15 cellular contexts compared by ENCODE assay signal in the genomic region with DNA sequence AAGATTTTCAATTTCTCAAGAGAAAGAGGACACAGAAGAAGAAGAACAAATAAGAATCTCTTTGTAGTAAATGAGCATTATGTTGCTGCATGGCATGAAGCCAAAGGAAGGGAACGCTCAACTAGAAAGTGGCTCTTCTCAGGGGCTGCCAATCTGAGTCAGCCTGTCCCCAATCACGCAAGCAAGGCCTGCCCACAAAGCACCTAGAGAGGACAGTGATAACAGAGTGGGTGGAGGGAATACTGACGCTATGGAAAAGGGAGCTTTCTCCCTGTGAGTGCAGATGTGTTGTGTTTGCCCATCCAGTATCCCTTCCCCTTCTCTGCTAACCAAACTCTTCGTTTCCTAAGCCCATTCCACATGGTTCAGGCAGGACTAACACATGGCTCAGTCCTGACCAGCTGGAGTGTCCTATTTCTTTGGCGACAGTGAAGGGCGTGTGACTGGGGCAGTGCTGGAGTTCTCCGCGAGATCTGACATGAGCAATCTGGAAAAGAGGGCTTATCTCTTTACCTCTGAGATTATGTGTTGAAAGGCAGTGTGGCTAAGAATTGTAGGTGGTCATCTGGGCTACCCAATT. TPM values are rescaled to one million over a fixed set of nuclear protein-coding genes. Genes with fewer than 3 reads are reported as not detected.
DNase-seq lines count a peak whose midpoint lies in the region; ATAC-seq, FAIRE-seq and TF ChIP-seq lines count a peak whose summit lies in the region.
"Had no signal": no experiment of that assay in that cellular context is flagged by ENCODE, and none has a peak within 500 bp of the region (broad histone marks: within the 10 kb centered on the region; RNA-seq: fewer than 3 reads in every experiment).

No MANE protein-coding gene starts in this region.

- TF ChIP-seq CTCF in GM12865 (IDR thresholded peaks at IDR 0.05; ENCODE audit: insufficient read depth, low read depth, low read length, missing control alignments): no peak
- TF ChIP-seq CTCF in H9 (conservative IDR thresholded peaks at IDR 0.05): no peak
- no peak for TF ChIP-seq CTCF in K562 (IDR thresholded peaks at IDR 0.05 in 2 of 3, conservative IDR thresholded peaks at IDR 0.05 in 1 of 3; ENCODE audit: insufficient read depth in 2 of 3, low read depth in 1 of 3, low read length in 3 of 3)
- no peak for TF ChIP-seq CTCF in lower leg skin (IDR thresholded peaks at IDR 0.05)

- H3K27ac Mint-ChIP-seq in H9 (no peak overlapping the region; a peak in 1 of 7 replicates), immature natural killer cell (no peak overlapping the region)
- no peak overlapping the region for H3K27ac Mint-ChIP-seq in CD8-positive, alpha-beta memory T cell
- H3K27ac Mint-ChIP-seq: stimulated activated naive B cell treated with anti-CD40 and anti-IgM and Interleukin-4, amounts not matched to agents 10 μg/mL and 1 μg/mL and 100 μg/mL, for 72 hours had no signal

- H4K8ac ChIP-seq in H9 (replicated peaks; ENCODE audit: insufficient read length, low read depth, low read length) (peak overlapping the region; percentile 9), mesenchymal stem cell (ENCODE audit: low read length) (peak overlapping the region; percentile 76)

- WGBS in H9 (ENCODE audit: extremely low coverage, insufficient read length, low lambda C conversion rate): no CpG with 5 or more reads among the region's 8 CpGs
- 7% methylated on average over 8 of the region's 8 CpGs for WGBS in K562 (ENCODE audit: insufficient coverage, low coverage, missing lambda C conversion rate)
- WGBS in mesenchymal stem cell: 81% methylated on average over 8 of the region's 8 CpGs
- WGBS in lower leg skin, 2 donors: 65 to 72% methylated on average over 8 of the region's 8 CpGs

- H3K79me2 ChIP-seq in H9 (ENCODE audit: insufficient read depth, low read length) (no peaks in the 10 kb centered on the region), K562 (ENCODE audit: control insufficient read depth, insufficient read depth, low read length) (no peaks in the 10 kb centered on the region)

- H3K18ac ChIP-seq in H9 (ENCODE audit: insufficient read length, low read depth, low read length): no peak overlapping the region
- no peak overlapping the region for H3K18ac ChIP-seq in mesenchymal stem cell (ENCODE audit: low read depth in 1 of 2, low read length in 2 of 2)

- no peaks in the 10 kb centered on the region for H3K23me2 ChIP-seq in H9 (ENCODE audit: insufficient read length, low read depth, low read length, poor library complexity, severe bottlenecking)

- intact Hi-C loops in K562 (cut with micrococcal nuclease) (no loop called here), lower leg skin (cut with DNase I; ENCODE audit: low total_unique reads) (no loop called here)

- TF ChIP-seq RAD21 in K562 (CRISPR knock-in tag; conservative IDR thresholded peaks at IDR 0.05 in 1 of 2, IDR thresholded peaks at IDR 0.05 in 1 of 2): no peak

- peaks cover 6 to 16% of the 10 kb centered on the region in 2 experiments; a peak in 3 of 4 replicates for H3K4me1 Mint-ChIP-seq in H9
- H3K4me1 Mint-ChIP-seq in immature natural killer cell: no peaks in the 10 kb centered on the region
- H3K4me1 Mint-ChIP-seq in CD8-positive, alpha-beta memory T cell: no peaks in the 10 kb centered on the region
- H3K4me1 Mint-ChIP-seq: stimulated activated naive B cell treated with anti-CD40 and anti-IgM and Interleukin-4, amounts not matched to agents 10 μg/mL and 1 μg/mL and 100 μg/mL, for 72 hours had no signal

- H3K4ac ChIP-seq in H9 (ENCODE audit: low read depth, low read length): no peak overlapping the region
- H3K4ac ChIP-seq in mesenchymal stem cell (ENCODE audit: low read depth in 1 of 2, low read length in 2 of 2): peak overlapping the region in 1 of 2 experiments; percentile 52

- CTCF ChIA-PET in K562 (lab: Yijun Ruan, JAX; ENCODE audit: low intra/inter-chr PET ratio): no interaction called here
- CTCF ChIA-PET in CD8-positive, alpha-beta memory T cell (lab: Charles Lee): no interaction called here

- no peak for TF ChIP-seq POLR2A in K562 (conservative IDR thresholded peaks at IDR 0.05)
- no peak for TF ChIP-seq POLR2A in lower leg skin (IDR thresholded peaks at IDR 0.05)

- no peak overlapping the region for H4K5ac ChIP-seq in H9 (ENCODE audit: insufficient read length, low read depth, low read length)

- peak; percentile 62 for ATAC-seq in K562
- ATAC-seq: left colon had no signal

- no peak overlapping the region for H3K4me2 ChIP-seq in H9 (ENCODE audit: insufficient read depth, insufficient read length, low read length)
- peak overlapping the region; percentile 26; the same call in 1 of the 2 replicates for H3K4me2 ChIP-seq in K562 (ENCODE audit: insufficient read depth, low read length)
- no peak overlapping the region for H3K4me2 ChIP-seq in mesenchymal stem cell (ENCODE audit: low read length, poor library complexity, severe bottlenecking)

- H3K4me3 ChIP-seq in GM12865 (ENCODE audit: low read depth, low read length): no peak overlapping the region
- H3K4me3 ChIP-seq in K562: no peak overlapping the region
- no peak overlapping the region for H3K4me3 ChIP-seq in mesenchymal stem cell (ENCODE audit: insufficient read depth in 1 of 2, low read depth in 1 of 2, low read length in 2 of 2)
- no peak overlapping the region for H3K4me3 ChIP-seq in CD8-positive, alpha-beta memory T cell (ENCODE audit: low read length)
- no peak overlapping the region for H3K4me3 ChIP-seq in lower leg skin (ENCODE audit: low read depth, poor library complexity, severe bottlenecking)
- H3K4me3 ChIP-seq: SJCRH30 had no signal

- H2BK5ac ChIP-seq in H9 (ENCODE audit: insufficient read length, low read length) (no peak overlapping the region), mesenchymal stem cell (ENCODE audit: low read depth, low read length, poor library complexity, severe bottlenecking) (no peak overlapping the region)

- H2BK120ac ChIP-seq in H9 (ENCODE audit: low read depth, low read length, poor library complexity, severe bottlenecking) (no peak overlapping the region), mesenchymal stem cell (ENCODE audit: low read depth, low read length) (no peak overlapping the region)

- in situ Hi-C loops in K562 (cut with MboI): no loop called here

- H3K36me3 Mint-ChIP-seq in H9 (ENCODE audit: insufficient read depth in 1 of 3, low read depth in 3 of 3): no peaks in the 10 kb centered on the region
- no peaks in the 10 kb centered on the region for H3K36me3 Mint-ChIP-seq in immature natural killer cell
- H3K36me3 Mint-ChIP-seq in CD8-positive, alpha-beta memory T cell: no peaks in the 10 kb centered on the region
- H3K36me3 Mint-ChIP-seq: stimulated activated naive B cell treated with anti-CD40 and anti-IgM and Interleukin-4, amounts not matched to agents 10 μg/mL and 1 μg/mL and 100 μg/mL, for 72 hours had no signal

- H2AFZ ChIP-seq in H9 (ENCODE audit: low read length) (no peak overlapping the region), K562 (ENCODE audit: low read depth, low read length) (peak overlapping the region; percentile 76), mesenchymal stem cell (ENCODE audit: low read depth, low read length) (no peak overlapping the region)

- H3K9ac ChIP-seq in H9 (ENCODE audit: extremely low read depth, insufficient read length, low read length) (no peak overlapping the region), K562 (ENCODE audit: insufficient read depth in 1 of 2, low read depth in 2 of 2, low read length in 2 of 2) (no peak overlapping the region), mesenchymal stem cell (ENCODE audit: low read length) (peak overlapping the region; percentile 52)

- H2BK12ac ChIP-seq in H9 (ENCODE audit: insufficient read length, low read depth, low read length) (peak overlapping the region; percentile 10), mesenchymal stem cell (ENCODE audit: low read length in 2 of 2) (peak overlapping the region; percentile 4 to 24)

- H3K9me3 ChIP-seq in H9 (ENCODE audit: control insufficient read depth, low read depth, low read length) (no peaks in the 10 kb centered on the region), K562 (replicated peaks; ENCODE audit: control insufficient read depth, insufficient read depth, low read depth, low read length) (no peaks in the 10 kb centered on the region), mesenchymal stem cell (ENCODE audit: control insufficient read depth, low read length) (no peaks in the 10 kb centered on the region)
- H3K9me3 ChIP-seq in CD8-positive, alpha-beta memory T cell (ENCODE audit: low read length): no peaks in the 10 kb centered on the region
- H3K9me3 ChIP-seq: SJCRH30 had no signal

- H3K14ac ChIP-seq in H9 (ENCODE audit: insufficient read depth, low read length) (0 out of 2 replicates have a peak overlapping the region, but pooled peaks have one; percentile 75), mesenchymal stem cell (ENCODE audit: low read length in 2 of 2) (peak overlapping the region in 1 of 2 experiments; percentile 61)

- H3K4me1 ChIP-seq in H9 (ENCODE audit: insufficient read depth, low read length): no peaks in the 10 kb centered on the region; the same call in 1 of the 2 replicates
- peaks cover 0 to 6% of the 10 kb centered on the region in 2 experiments; a peak in 2 of 5 replicates for H3K4me1 ChIP-seq in K562 (replicated peaks in 1 of 2; ENCODE audit: control insufficient read depth in 2 of 2, insufficient read depth in 2 of 2, low read length in 2 of 2)
- H3K4me1 ChIP-seq in mesenchymal stem cell (ENCODE audit: control insufficient read depth, insufficient read depth, low read depth, low read length): peaks cover 17% of the 10 kb centered on the region
- H3K4me1 ChIP-seq in CD8-positive, alpha-beta memory T cell (ENCODE audit: insufficient read depth, low read length): no peaks in the 10 kb centered on the region
- H3K4me1 ChIP-seq: SJCRH30 had no signal

- H3K79me1 ChIP-seq in H9 (ENCODE audit: insufficient read depth, low read depth, low read length, poor library complexity, severe bottlenecking) (no peaks in the 10 kb centered on the region), mesenchymal stem cell (replicated peaks; ENCODE audit: low read length, poor library complexity, severe bottlenecking) (peaks cover 12% of the 10 kb centered on the region)

- H3K4me3 Mint-ChIP-seq in H9 (no peak overlapping the region), immature natural killer cell (no peak overlapping the region)
- no peak overlapping the region for H3K4me3 Mint-ChIP-seq in CD8-positive, alpha-beta memory T cell
- H3K4me3 Mint-ChIP-seq: neural crest cell; stimulated activated naive B cell treated with anti-CD40 and anti-IgM and Interleukin-4, amounts not matched to agents 10 μg/mL and 1 μg/mL and 100 μg/mL, for 72 hours had no signal

- H3K9me3 Mint-ChIP-seq in H9: no peaks in the 10 kb centered on the region
- no peaks in the 10 kb centered on the region for H3K9me3 Mint-ChIP-seq in immature natural killer cell
- H3K9me3 Mint-ChIP-seq in CD8-positive, alpha-beta memory T cell: no peaks in the 10 kb centered on the region
- H3K9me3 Mint-ChIP-seq: neural crest cell; stimulated activated naive B cell treated with anti-CD40 and anti-IgM and Interleukin-4, amounts not matched to agents 10 μg/mL and 1 μg/mL and 100 μg/mL, for 72 hours had no signal

- H3T11ph ChIP-seq in H9 (ENCODE audit: low read length): no peak overlapping the region

- H3K27ac ChIP-seq in H9 (ENCODE audit: insufficient read length, low read depth, low read length): no peak overlapping the region
- H3K27ac ChIP-seq in K562 (ENCODE audit: extremely low read depth, low read depth, low read length): no peak overlapping the region
- H3K27ac ChIP-seq in mesenchymal stem cell (ENCODE audit: low read length, poor library complexity, severe bottlenecking): peak overlapping the region; percentile 31
- H3K27ac ChIP-seq in CD8-positive, alpha-beta memory T cell (ENCODE audit: low read depth, low read length): no peak overlapping the region
- H3K27ac ChIP-seq: SJCRH30 had no signal

- H2BK15ac ChIP-seq in H9 (ENCODE audit: low read depth, low read length): no peak overlapping the region; the same call in 1 of the 2 replicates
- no peak overlapping the region for H2BK15ac ChIP-seq in mesenchymal stem cell (ENCODE audit: low read depth, poor library complexity, severe bottlenecking)

- H4K91ac ChIP-seq in H9 (ENCODE audit: insufficient read length, low read depth, low read length) (no peak overlapping the region), mesenchymal stem cell (ENCODE audit: low read length) (no peak overlapping the region)

- H3K27me3 Mint-ChIP-seq in H9 (ENCODE audit: low read depth) (no peaks in the 10 kb centered on the region), immature natural killer cell (ENCODE audit: low read depth in 3 of 3) (peaks cover 0 to 5% (median 4%) of the 10 kb centered on the region in 3 donors)
- peaks cover 0 to 5% of the 10 kb centered on the region in 2 donors for H3K27me3 Mint-ChIP-seq in CD8-positive, alpha-beta memory T cell
- H3K27me3 Mint-ChIP-seq: stimulated activated naive B cell treated with anti-CD40 and anti-IgM and Interleukin-4, amounts not matched to agents 10 μg/mL and 1 μg/mL and 100 μg/mL, for 72 hours had no signal

- H3K9me1 ChIP-seq in K562 (ENCODE audit: control insufficient read depth, insufficient read depth, low read length): no peaks in the 10 kb centered on the region

- H4K20me1 ChIP-seq in H9 (ENCODE audit: control insufficient read depth, insufficient read depth, insufficient read length) (no peaks in the 10 kb centered on the region), K562 (replicated peaks; ENCODE audit: control insufficient read depth, insufficient read depth, low read length) (no peaks in the 10 kb centered on the region)

- no TSS peak for BruUV-seq in K562 (replicated peaks; lab: Mats Ljungman, UMichigan)

- H2BK20ac ChIP-seq in H9 (ENCODE audit: low read depth, low read length, poor library complexity, severe bottlenecking): no peak overlapping the region

- H2AK5ac ChIP-seq in H9 (ENCODE audit: insufficient read length, low read length) (no peak overlapping the region), mesenchymal stem cell (ENCODE audit: low read length, severe bottlenecking) (peak overlapping the region; percentile 85)

- H3K36me3 ChIP-seq in K562 (ENCODE audit: control insufficient read depth, insufficient read depth, low read length): no peaks in the 10 kb centered on the region
- peaks cover 10 to 45% of the 10 kb centered on the region in 2 experiments for H3K36me3 ChIP-seq in mesenchymal stem cell (ENCODE audit: control insufficient read depth in 1 of 2, insufficient read depth in 2 of 2, low read depth in 1 of 2, low read length in 2 of 2)
- H3K36me3 ChIP-seq in CD8-positive, alpha-beta memory T cell (ENCODE audit: insufficient read depth, low read length): no peaks in the 10 kb centered on the region
- H3K36me3 ChIP-seq: SJCRH30 had no signal

- H3K27me3 ChIP-seq in H9 (ENCODE audit: insufficient read depth, low read length) (no peaks in the 10 kb centered on the region), K562 (ENCODE audit: control insufficient read depth in 2 of 2, insufficient read depth in 2 of 2, low read length in 2 of 2) (no peaks in the 10 kb centered on the region), mesenchymal stem cell (ENCODE audit: control insufficient read depth in 1 of 2, insufficient read depth in 1 of 2, low read length in 2 of 2) (no peaks in the 10 kb centered on the region)
- no peaks in the 10 kb centered on the region for H3K27me3 ChIP-seq in CD8-positive, alpha-beta memory T cell (ENCODE audit: insufficient read depth, low read length, poor library complexity, severe bottlenecking)
- H3K27me3 ChIP-seq: SJCRH30 had no signal

- FAIRE-seq in K562 (lab: Jason Lieb, UNC): peak; percentile 40
- FAIRE-seq: colon had no signal

- DNase-seq in GM12865 (ENCODE audit: low read depth) (peak; percentile 51), H9 (no peak), K562 (ENCODE audit: extremely low read depth in 1 of 4, low spot score in 3 of 4) (peak in 2 of 4 experiments; percentile 12 to 39), mesenchymal stem cell (no peak), immature natural killer cell (no peak), lower leg skin (ENCODE audit: low spot score in 2 of 2) (no peak)
- no peak for DNase-seq in CD8-positive, alpha-beta memory T cell
- DNase-seq: activated gamma-delta T cell; foreskin melanocyte; left colon; NCI-H510A treated with DMSO at 0.1 percent for 48 hours; SJCRH30; stimulated activated naive B cell treated with anti-CD40 and anti-IgM and Interleukin-4, amounts not matched to agents 10 μg/mL and 1 μg/mL and 100 μg/mL, for 72 hours had no signal

- no peak overlapping the region for H3K56ac ChIP-seq in H9 (ENCODE audit: insufficient read length, low read depth, low read length)

- POLR2A ChIA-PET in K562 (lab: Yijun Ruan, JAX): no interaction called here
- POLR2A ChIA-PET in CD8-positive, alpha-beta memory T cell (lab: Charles Lee): no interaction called here

- no peak for TF ChIP-seq EP300 in K562 (IDR thresholded peaks at IDR 0.05; ENCODE audit: low read length)

- H3K23ac ChIP-seq in H9 (ENCODE audit: insufficient read length, low read depth, low read length) (no peak overlapping the region), mesenchymal stem cell (ENCODE audit: low read length in 2 of 2) (no peak overlapping the region)

RNA-seq across cellular contexts. Expression of gene FBN1, which starts 14.2 kb away (rescaled TPM):
- total RNA-seq in H9 (2021) (3.6 and 4.9 TPM in 2 replicates), K562 (2014; rRNA removed) (0.41 TPM in 2 replicates), K562 (2014; rRNA removed; fragmentation: Illumina TruSeq; extraction: Trizol) (0.89 and 1.2 TPM in 2 replicates), K562 (2015; rRNA removed; fragmentation: Illumina TruSeq; extraction: Trizol) (0.83 and 1.1 TPM in 2 replicates), K562 (2021) (0.86 and 1.0 TPM in 2 replicates), lower leg skin (10 to 100 TPM; 15.0 to 59.3 (median 24.0) TPM)
- 1.00 and 3.4 TPM in 2 replicates for total RNA-seq in K562 (2011; cell fraction: chromatin; rRNA removed; ENCODE audit: low replicate concordance)
- total RNA-seq in K562 (2011; cell fraction: nucleolus; rRNA removed): 0.50 and 0.79 TPM in 2 replicates
- 1.3 and 2.4 TPM in 2 replicates for total RNA-seq in K562 (2011; cell fraction: nucleoplasm; rRNA removed)
- polyA plus RNA-seq in K562 (2011; rRNA removed) (0.31 and 0.77 TPM in 2 replicates), K562 (2014; fragmentation: Illumina TruSeq; extraction: Trizol) (0.48 and 0.76 TPM in 2 replicates), K562 (2014; fragmentation: Nextera tagmentation; extraction: Ambion mirVana) (under 1 TPM; 0.15 to 0.32 TPM), K562 (2014; rRNA removed) (0.60 and 1.0 TPM in 2 replicates), immature natural killer cell (under 1 TPM in 1 of 3 donors, not detected in 2; 0.22 TPM)
- 0.12 and 0.59 TPM in 2 replicates for polyA plus RNA-seq in K562 (2011; cell fraction: cytosol; rRNA removed)
- polyA plus RNA-seq in K562 (2011; cell fraction: nucleus; rRNA removed): 0.98 and 2.2 TPM in 2 replicates
- polyA plus RNA-seq in K562 (2012): 0.27 and 0.32 TPM in 2 replicates
- polyA minus RNA-seq in K562 (2011; rRNA and poly(A)+ RNA removed): 1.5 and 2.1 TPM in 2 replicates
- 0.18 and 0.29 TPM in 2 replicates for polyA minus RNA-seq in K562 (2011; cell fraction: cytosol; rRNA and poly(A)+ RNA removed)
- polyA minus RNA-seq in K562 (2011; cell fraction: nucleus; rRNA and poly(A)+ RNA removed): 1.5 and 4.7 TPM in 2 replicates
- 170 TPM for polyA plus RNA-seq in mesenchymal stem cell (2013, experiment 1 of 2)
- polyA plus RNA-seq in mesenchymal stem cell (2013, experiment 2 of 2): 151 TPM
- total RNA-seq in CD8-positive, alpha-beta memory T cell: under 1 TPM; 0.13 to 0.46 TPM
- polyA plus RNA-seq in CD8-positive, alpha-beta memory T cell: 0.21 TPM
